8 cellular contexts compared by ENCODE assay signal in genomic region chr14:75982724-75983358, GRCh38. TPM values are rescaled to one million over a fixed set of nuclear protein-coding genes. Genes with fewer than 3 reads are reported as not detected.
DNase-seq lines count a peak whose midpoint lies in the region; ATAC-seq, FAIRE-seq and TF ChIP-seq lines count a peak whose summit lies in the region.

No MANE protein-coding gene starts in this region.

- H2AFZ ChIP-seq in mammary epithelial cell (ENCODE audit: low read depth, low read length) = peak overlapping the region; percentile 87
- H2AFZ ChIP-seq in HepG2 (ENCODE audit: low read length) = no peak overlapping the region

- intact Hi-C loops in mammary epithelial cell (cut with micrococcal nuclease) = loop anchor here (1.0 to 10.0 kb wide), 7 partner anchors 77 to 676 kb away; partner anchors contain the start of gene FLVCR2
- intact Hi-C loops in HepG2 (cut with micrococcal nuclease; ENCODE audit: unreplicated experiment) = loop anchor here (1.0 to 10.0 kb wide), 5 partner anchors 77 to 406 kb away; partner anchors contain the start of gene FLVCR2
- intact Hi-C loops in stomach (cut with DNase I; ENCODE audit: low total_unique reads) = loop anchor here (5.0 kb wide), 1 partner anchor 76 kb away; no protein-coding TSS in a partner anchor

- H4K20me1 ChIP-seq in mammary epithelial cell (ENCODE audit: insufficient read depth, low read length) (no peaks in the 10 kb centered on the region), HepG2 (ENCODE audit: insufficient read depth, low read length) (no peaks in the 10 kb centered on the region)

- no peak for FAIRE-seq in HepG2 (lab: Jason Lieb, UNC)

- H3K4me2 ChIP-seq in mammary epithelial cell (ENCODE audit: insufficient read depth, low read depth, low read length) (peak overlapping the region; percentile 86), HepG2 (ENCODE audit: low read depth, low read length) (peak overlapping the region; percentile 77)

- WGBS in mammary epithelial cell (ENCODE audit: low coverage, missing lambda C conversion rate) = 46% methylated on average over 7 of the region's 35 CpGs
- WGBS in HepG2 (ENCODE audit: low lambda C conversion rate) = 48% methylated on average over 8 of the region's 35 CpGs
- 8 to 14% (median 9%) methylated on average over 17 to 35 of the region's 35 CpGs for WGBS in stomach, 5 donors

- CTCF ChIA-PET in mammary epithelial cell (lab: Charles Lee; ENCODE audit: low non-redundant PET) = interaction anchor here (0.5 to 1.4 kb wide), 6 partner anchors 76 to 411 kb away, joined by 3 to 20 read pairs (median 5); no protein-coding TSS in a partner anchor
- CTCF ChIA-PET in HepG2 (lab: Yijun Ruan, JAX; ENCODE audit: low intra/inter-chr PET ratio, low total read pairs) = interaction anchor here (1.8 kb wide), 1 partner anchor 273 kb away, joined by 9 read pairs; no protein-coding TSS in a partner anchor

- BruUV-seq in mammary epithelial cell (replicated peaks; lab: Mats Ljungman, UMichigan) = no TSS peak
- no TSS peak for BruUV-seq in HepG2 (replicated peaks; lab: Mats Ljungman, UMichigan)

- DNase-seq in NCI-H2171 treated with DMSO at 0.1 percent for 48 hours (lab: John Stamatoyannopoulos, UW) (peak; percentile 90), mammary epithelial cell (peak; percentile 14), HepG2 (ENCODE audit: low spot score) (no peak), stomach (no peak), activated gamma-delta T cell (lab: John Stamatoyannopoulos, UW) (no peak)

- peak; percentile 70 for TF ChIP-seq CTCF in C4-2B (conservative IDR thresholded peaks at IDR 0.05)
- no peak for TF ChIP-seq CTCF in mammary epithelial cell (conservative IDR thresholded peaks at IDR 0.05 in 1 of 2, IDR thresholded peaks at IDR 0.05 in 1 of 2; ENCODE audit: extremely low read depth in 1 of 2, insufficient read depth in 1 of 2, low read depth in 1 of 2, low read length in 2 of 2)
- TF ChIP-seq CTCF in HepG2 (CRISPR knock-in tag; IDR thresholded peaks at IDR 0.05) = no peak
- TF ChIP-seq CTCF in stomach (IDR thresholded peaks at IDR 0.05) = peak in 1 of 7 experiments; percentile 40

- H3K27ac ChIP-seq in C4-2B = peak overlapping the region; percentile 73; the same call in 1 of the 2 replicates
- H3K27ac ChIP-seq in mammary epithelial cell (ENCODE audit: insufficient read depth, low read depth, low read length) = no peak overlapping the region
- H3K27ac ChIP-seq in HepG2 (ENCODE audit: extremely low read length, insufficient read depth, low read length) = no peak overlapping the region
- peak overlapping the region; percentile 6 to 98 (median 96) for H3K27ac ChIP-seq in stomach

- in situ Hi-C loops in mammary epithelial cell (cut with MboI; ENCODE audit: low sequenced_read_pairs in 2 of 2) (loop anchor here (5.0 kb wide), 1 partner anchor 271 kb away; no protein-coding TSS in a partner anchor), HepG2 (cut with HindIII; ENCODE audit: extremely low pct_ligation_motif_present, low pct_unique_long_range_greater_than_20kb) (loop anchor here (5.0 kb wide), 2 partner anchors 76 to 271 kb away; no protein-coding TSS in a partner anchor)

- TF ChIP-seq RAD21 in HepG2 (CRISPR knock-in tag; IDR thresholded peaks at IDR 0.05) = no peak

- H3K9ac ChIP-seq in mammary epithelial cell (ENCODE audit: insufficient read depth, low read length) (peak overlapping the region; percentile 1), HepG2 (ENCODE audit: insufficient read depth, low read depth, low read length) (0 out of 2 replicates have a peak overlapping the region, but pooled peaks have one; percentile 23)

- peaks cover 34% of the 10 kb centered on the region for H3K4me1 ChIP-seq in mammary epithelial cell (ENCODE audit: insufficient read depth, low read length)
- H3K4me1 ChIP-seq in HepG2 (ENCODE audit: insufficient read depth, low read length) = peaks cover 75% of the 10 kb centered on the region
- H3K4me1 ChIP-seq in stomach = peaks cover 42 to 79% (median 70%) of the 10 kb centered on the region in 4 donors

- H3K27me3 ChIP-seq in mammary epithelial cell (ENCODE audit: insufficient read depth, low read length) (no peaks in the 10 kb centered on the region), HepG2 (ENCODE audit: control insufficient read depth in 1 of 2, insufficient read depth in 2 of 2, low read length in 2 of 2) (peaks cover 0 to 11% of the 10 kb centered on the region in 2 experiments; a peak in 1 of 5 replicates), stomach (no peaks in the 10 kb centered on the region)

- H3K79me2 ChIP-seq in mammary epithelial cell (ENCODE audit: insufficient read depth, low read length) = peaks cover 12% of the 10 kb centered on the region
- H3K79me2 ChIP-seq in HepG2 (ENCODE audit: insufficient read depth, low read length) = no peaks in the 10 kb centered on the region

- no peaks in the 10 kb centered on the region for H3K36me3 ChIP-seq in mammary epithelial cell (ENCODE audit: insufficient read depth, low read length)
- H3K36me3 ChIP-seq in HepG2 (replicated peaks in 1 of 2; ENCODE audit: control insufficient read depth in 1 of 2, insufficient read depth in 2 of 2, low read length in 2 of 2) = no peaks in the 10 kb centered on the region
- no peaks in the 10 kb centered on the region for H3K36me3 ChIP-seq in stomach

- TF ChIP-seq EP300 in HepG2 (IDR thresholded peaks at IDR 0.05; ENCODE audit: low read depth in 2 of 2, low read length in 2 of 2) = no peak
- TF ChIP-seq EP300 in HepG2 (CRISPR knock-in tag; IDR thresholded peaks at IDR 0.05; ENCODE audit: borderline replicate concordance) = no peak
- no peak for TF ChIP-seq EP300 in stomach (IDR thresholded peaks at IDR 0.05)

- ATAC-seq in GM19463 (IDR thresholded peaks at IDR 0.05; ENCODE audit: unreplicated experiment) (peak; percentile 9), HepG2 (peak; percentile 44), GM18858 (IDR thresholded peaks at IDR 0.05; ENCODE audit: unreplicated experiment) (no peak)

- dilution Hi-C loops in mammary epithelial cell (cut with HindIII; ENCODE audit: low sequenced_read_pairs) = no loop called here

- H3K9me3 ChIP-seq in mammary epithelial cell (replicated peaks; ENCODE audit: insufficient read depth, low read length) = no peaks in the 10 kb centered on the region
- no peaks in the 10 kb centered on the region for H3K9me3 ChIP-seq in HepG2 (ENCODE audit: low read length)
- no peaks in the 10 kb centered on the region for H3K9me3 ChIP-seq in stomach

- no peak for TF ChIP-seq POLR2A in HepG2 (IDR thresholded peaks at IDR 0.05; ENCODE audit: insufficient read depth in 1 of 2, low read depth in 2 of 2, low read length in 2 of 2)
- TF ChIP-seq POLR2A in stomach (IDR thresholded peaks at IDR 0.05) = peak in 1 of 4 donors; percentile 4

- POLR2A ChIA-PET in HepG2 (lab: Yijun Ruan, JAX) = interaction anchor here (0.8 to 1.3 kb wide), 2 partner anchors 271 to 310 kb away, joined by 3 read pairs; no protein-coding TSS in a partner anchor

- H3K4me3 ChIP-seq in mammary epithelial cell (replicated peaks in 1 of 3; ENCODE audit: insufficient read depth in 1 of 3, low read depth in 2 of 3, low read length in 3 of 3) (peak overlapping the region in 2 of 3 experiments; percentile 46 to 61), HepG2 (replicated peaks in 1 of 3; ENCODE audit: insufficient read depth in 1 of 3, low read depth in 2 of 3, low read length in 3 of 3) (peak overlapping the region; percentile 19 to 74 (median 72); a peak in 5 of 6 replicates), stomach (peak overlapping the region; percentile 65 to 76 (median 70))

RNA-seq across cellular contexts. Expression of gene TGFB3, which starts 1.0 kb away (rescaled TPM):
- total RNA-seq in mammary epithelial cell (1 to 10 TPM; 2.0 to 2.5 TPM), HepG2 (2016; rRNA removed; fragmentation: Illumina TruSeq; extraction: Trizol) (1.4 and 2.5 TPM in 2 replicates), stomach (10 to 100 TPM in 2 of 5 donors, 1 to 10 TPM in 2, not detected in 1; 2.0 to 24.6 (median 13.9) TPM)
- polyA plus RNA-seq in mammary epithelial cell (1.5 TPM), HepG2 (2011; rRNA removed) (2.5 and 3.2 TPM in 2 replicates), stomach (10 to 100 TPM in 2 of 3 donors, 1 to 10 TPM in 1; 5.7 to 17.6 (median 13.9) TPM)
- polyA minus RNA-seq in mammary epithelial cell = 1.4 TPM
- 0.10 and 0.18 TPM in 2 replicates for total RNA-seq in HepG2 (2016; cell fraction: cytosol; rRNA removed; fragmentation: Illumina TruSeq; extraction: Trizol; ENCODE audit: low read depth)
- 0.58 and 0.78 TPM in 2 replicates for total RNA-seq in HepG2 (2016; cell fraction: insoluble cytoplasmic fraction; rRNA removed; fragmentation: Illumina TruSeq; extraction: Trizol)
- 0.40 and 0.79 TPM in 2 replicates for total RNA-seq in HepG2 (2016; cell fraction: membrane; rRNA removed; fragmentation: Illumina TruSeq; extraction: Trizol)
- total RNA-seq in HepG2 (2016; cell fraction: nucleus; rRNA removed; fragmentation: Illumina TruSeq; extraction: Trizol) = 1.5 and 2.1 TPM in 2 replicates
- polyA plus RNA-seq in HepG2 (2011; cell fraction: cytosol; rRNA removed) = 1.4 and 1.6 TPM in 2 replicates
- polyA plus RNA-seq in HepG2 (2011; cell fraction: nucleus; rRNA removed) = 6.3 and 7.1 TPM in 2 replicates
- polyA plus RNA-seq in HepG2 (2012) = 0.68 and 0.72 TPM in 2 replicates
- polyA plus RNA-seq in HepG2 (2016; cell fraction: cytosol; fragmentation: Illumina TruSeq; extraction: Trizol; ENCODE audit: low read depth) = 0.16 and 0.20 TPM in 2 replicates
- 0.61 and 1.4 TPM in 2 replicates for polyA plus RNA-seq in HepG2 (2016; cell fraction: insoluble cytoplasmic fraction; fragmentation: Illumina TruSeq; extraction: Trizol; ENCODE audit: low read depth)
- polyA plus RNA-seq in HepG2 (2016; cell fraction: membrane; fragmentation: Illumina TruSeq; extraction: Trizol; ENCODE audit: low read depth) = 0.31 and 0.41 TPM in 2 replicates
- polyA plus RNA-seq in HepG2 (2016; cell fraction: nucleus; fragmentation: Illumina TruSeq; extraction: Trizol; ENCODE audit: insufficient read depth, low read depth) = 2.3 and 3.5 TPM in 2 replicates
- polyA minus RNA-seq in HepG2 (2011; rRNA and poly(A)+ RNA removed; ENCODE audit: low replicate concordance) = 2.7 and 14.2 TPM in 2 replicates
- polyA minus RNA-seq in HepG2 (2011; cell fraction: cytosol; rRNA and poly(A)+ RNA removed) = 0.69 and 1.3 TPM in 2 replicates
- 3.0 and 3.6 TPM in 2 replicates for polyA minus RNA-seq in HepG2 (2011; cell fraction: nucleus; rRNA and poly(A)+ RNA removed)

RNA-seq across cellular contexts. Expression of gene IFT43, which starts 2.7 kb away (rescaled TPM):
- total RNA-seq in mammary epithelial cell (10 to 100 TPM; 27.3 to 33.1 TPM), HepG2 (2016; rRNA removed; fragmentation: Illumina TruSeq; extraction: Trizol) (0.15 TPM in 1 of 2 replicates, not detected in the other), stomach (100 to 1,000 TPM in 1 of 5 donors, 10 to 100 TPM in 3, 1 to 10 TPM in 1; 7.6 to 129 (median 37.8) TPM)
- polyA plus RNA-seq in mammary epithelial cell (32.1 TPM), HepG2 (2011; rRNA removed) (0.55 and 0.78 TPM in 2 replicates), stomach (10 to 100 TPM; 33.0 to 47.0 (median 44.1) TPM)
- 29.5 TPM for polyA minus RNA-seq in mammary epithelial cell
- total RNA-seq in HepG2 (2016; cell fraction: cytosol; rRNA removed; fragmentation: Illumina TruSeq; extraction: Trizol; ENCODE audit: low read depth) = 1.3 TPM in 1 of 2 replicates, not detected in the other
- 0.28 and 0.31 TPM in 2 replicates for total RNA-seq in HepG2 (2016; cell fraction: insoluble cytoplasmic fraction; rRNA removed; fragmentation: Illumina TruSeq; extraction: Trizol)
- total RNA-seq in HepG2 (2016; cell fraction: membrane; rRNA removed; fragmentation: Illumina TruSeq; extraction: Trizol) = not detected in 2 replicates
- 0.81 TPM in 1 of 2 replicates, not detected in the other for total RNA-seq in HepG2 (2016; cell fraction: nucleus; rRNA removed; fragmentation: Illumina TruSeq; extraction: Trizol)
- polyA plus RNA-seq in HepG2 (2011; cell fraction: cytosol; rRNA removed) = 0.10 and 0.36 TPM in 2 replicates
- 1.7 and 1.8 TPM in 2 replicates for polyA plus RNA-seq in HepG2 (2011; cell fraction: nucleus; rRNA removed)
- polyA plus RNA-seq in HepG2 (2012) = 0.38 and 1.8 TPM in 2 replicates
- polyA plus RNA-seq in HepG2 (2016; cell fraction: cytosol; fragmentation: Illumina TruSeq; extraction: Trizol; ENCODE audit: low read depth) = 0.18 TPM in 1 of 2 replicates, not detected in the other
- polyA plus RNA-seq in HepG2 (2016; cell fraction: insoluble cytoplasmic fraction; fragmentation: Illumina TruSeq; extraction: Trizol; ENCODE audit: low read depth) = not detected in 2 replicates
- polyA plus RNA-seq in HepG2 (2016; cell fraction: membrane; fragmentation: Illumina TruSeq; extraction: Trizol; ENCODE audit: low read depth) = 0.26 TPM in 1 of 2 replicates, not detected in the other
- polyA plus RNA-seq in HepG2 (2016; cell fraction: nucleus; fragmentation: Illumina TruSeq; extraction: Trizol; ENCODE audit: insufficient read depth, low read depth) = 0.85 and 1.1 TPM in 2 replicates
- polyA minus RNA-seq in HepG2 (2011; rRNA and poly(A)+ RNA removed; ENCODE audit: low replicate concordance) = 0.32 and 11.4 TPM in 2 replicates
- 1.6 TPM in 1 of 2 replicates, not detected in the other for polyA minus RNA-seq in HepG2 (2011; cell fraction: cytosol; rRNA and poly(A)+ RNA removed)
- 1.1 and 1.5 TPM in 2 replicates for polyA minus RNA-seq in HepG2 (2011; cell fraction: nucleus; rRNA and poly(A)+ RNA removed)

Comparison
In these comparisons a context has a peak if more than half of its experiments do, and no peak if none do; other contexts are left out.
1. H3K27ac ChIP-seq: peak in C4-2B (single experiment) and stomach (5 of 5); none in mammary epithelial cell (single experiment) and HepG2 (single experiment).
2. DNase-seq: peak in NCI-H2171 treated with DMSO at 0.1 percent for 48 hours (single experiment) and mammary epithelial cell (single experiment); none in HepG2 (single experiment), stomach (single experiment) and activated gamma-delta T cell (single experiment).
3. Peak in every context shown above with its lines, with median percentiles within 50 percentile points of each other: H3K4me3 ChIP-seq.